ENCODE assay signal across 13 cellular contexts in genomic region chr6:35488517-35488862, GRCh38. TPM values are rescaled to one million over a fixed set of nuclear protein-coding genes. Genes with fewer than 3 reads are reported as not detected.
DNase-seq lines count a peak whose midpoint lies in the region; ATAC-seq, FAIRE-seq and TF ChIP-seq lines count a peak whose summit lies in the region.
"Had no signal": no experiment of that assay in that cellular context is flagged by ENCODE, and none has a peak within 500 bp of the region (broad histone marks: within the 10 kb centered on the region; RNA-seq: fewer than 3 reads in every experiment).

No MANE protein-coding gene starts in this region.

- H3K23me2 ChIP-seq in H1 (ENCODE audit: low read depth, low read length), result peaks cover 8% of the 10 kb centered on the region

- peaks cover 3% of the 10 kb centered on the region for H3K36me3 Mint-ChIP-seq in type B pancreatic cell
- H3K36me3 Mint-ChIP-seq: naive thymus-derived CD8-positive, alpha-beta T cell had no signal

- H3K27ac ChIP-seq in PC-9 (peak overlapping the region; percentile 99), H1 (ENCODE audit: low read depth, low read length) (no peak overlapping the region), neutrophil (peak overlapping the region; percentile 57), pancreas (peak overlapping the region in 2 of 4 donors; percentile 23 to 30)

- H3K4me1 ChIP-seq in PC-9 (replicated peaks; ENCODE audit: insufficient read depth) (peaks cover 80% of the 10 kb centered on the region), H1 (replicated peaks in 1 of 4; ENCODE audit: control insufficient read depth in 3 of 4, insufficient read depth in 4 of 4, low read length in 3 of 4) (peaks cover 34 to 79% (median 66%) of the 10 kb centered on the region in 4 experiments), neutrophil (ENCODE audit: control insufficient read depth in 1 of 2, insufficient read depth in 1 of 2, low read depth in 1 of 2, low read length in 1 of 2) (peaks cover 51 to 53% of the 10 kb centered on the region in 2 experiments), pancreas (peaks cover 0 to 12% (median 0%) of the 10 kb centered on the region in 3 donors)

- H4K91ac ChIP-seq in H1 (replicated peaks; ENCODE audit: insufficient read length, low read length), result no peak overlapping the region

- H3K79me2 ChIP-seq in PC-9 (ENCODE audit: low read depth) (peaks cover 59% of the 10 kb centered on the region), H1 (ENCODE audit: control insufficient read depth in 1 of 2, insufficient read depth in 2 of 2, low read length in 2 of 2) (peaks cover 0 to 27% of the 10 kb centered on the region in 2 experiments; a peak in 2 of 4 replicates)

- peak overlapping the region; percentile 80; the same call in 1 of the 2 replicates for H2AK5ac ChIP-seq in H1 (ENCODE audit: low read depth, low read length)

- H4K8ac ChIP-seq in H1 (ENCODE audit: extremely low read depth, insufficient read depth, low read length), result no peak overlapping the region

- no peak for TF ChIP-seq POLR2A in H1 (IDR thresholded peaks at IDR 0.05; ENCODE audit: control extremely low read depth in 1 of 2, low read depth in 2 of 2, low read length in 2 of 2)

- no peak overlapping the region for H3K4me3 ChIP-seq in PC-9
- peak overlapping the region in 1 of 4 experiments; percentile 9; a peak in 1 of 8 replicates for H3K4me3 ChIP-seq in H1 (ENCODE audit: extremely low read depth in 1 of 4, insufficient read depth in 2 of 4, low read depth in 3 of 4, low read length in 4 of 4)
- H3K4me3 ChIP-seq in neutrophil (ENCODE audit: low read depth in 1 of 2, low read length in 1 of 2), result no peak overlapping the region
- no peak overlapping the region for H3K4me3 ChIP-seq in pancreas

- peak overlapping the region; percentile 55; the same call in 1 of the 2 replicates for H2BK12ac ChIP-seq in H1 (ENCODE audit: low read depth, low read length)

- no peak for TF ChIP-seq EP300 in H1 (IDR thresholded peaks at IDR 0.05; ENCODE audit: borderline replicate concordance in 1 of 2, low read depth in 2 of 2, low read length in 2 of 2)

- DNase-seq in PC-9, result no peak
- no peak for DNase-seq in H1 (ENCODE audit: low read depth in 1 of 2, low spot score in 2 of 2)
- no peak for DNase-seq in type B pancreatic cell (ENCODE audit: extremely low spot score, unreplicated experiment)
- DNase-seq in cerebellar cortex (ENCODE audit: low spot score), result no peak
- no peak for DNase-seq in pancreas
- DNase-seq: activated T-cell treated with anti-CD3 and anti-CD28 coated beads, Interleukin-2, amount 50 U/mL, for 1 hour; naive thymus-derived CD8-positive, alpha-beta T cell; NCI-H2227 treated with DMSO at 0.1 percent for 48 hours; SHP77 treated with DMSO at 0.1 percent for 48 hours; stimulated activated CD4-positive, alpha-beta T cell treated with anti-CD3 and anti-CD28 coated beads, Interleukin-15, amount 100 ng/mL, for 24 hours had no signal

- H3K18ac ChIP-seq in H1 (ENCODE audit: extremely low read depth, low read length), result peak overlapping the region; percentile 9; the same call in 1 of the 2 replicates

- H3K14ac ChIP-seq in H1 (ENCODE audit: insufficient read length), result no peak overlapping the region

- ATAC-seq in GM18861 (IDR thresholded peaks at IDR 0.05; ENCODE audit: unreplicated experiment) (no peak), pancreas (no peak)
- ATAC-seq: naive thymus-derived CD8-positive, alpha-beta T cell had no signal

- H3K4me2 ChIP-seq in PC-9 (peak overlapping the region; percentile 98), H1 (ENCODE audit: insufficient read depth in 1 of 2, low read depth in 2 of 2, low read length in 2 of 2) (peak overlapping the region in 1 of 2 experiments; percentile 9; a peak in 2 of 4 replicates)

- no peaks in the 10 kb centered on the region for H3K9me3 ChIP-seq in PC-9 (ENCODE audit: insufficient read depth, low read depth)
- no peaks in the 10 kb centered on the region for H3K9me3 ChIP-seq in H1 (ENCODE audit: insufficient read depth in 2 of 2, low read depth in 1 of 2, low read length in 1 of 2)
- no peaks in the 10 kb centered on the region for H3K9me3 ChIP-seq in neutrophil
- H3K9me3 ChIP-seq in pancreas, result no peaks in the 10 kb centered on the region

- POLR2A ChIA-PET in PC-9 (lab: Charles Lee; ENCODE audit: unreplicated experiment) (interaction anchor here (0.5 to 0.6 kb wide), 2 partner anchors 102 to 1043 kb away, joined by 3 to 7 read pairs; no protein-coding TSS in a partner anchor), H1 (lab: Charles Lee; ENCODE audit: partially characterized antibody) (interaction anchor here (30.9 to 37.6 kb wide), 2 partner anchors 5 to 11 kb away, joined by 1319 read pairs; partner anchors contain the start of genes RPL10A and TEAD3)

- H3K9me2 ChIP-seq in PC-9 (ENCODE audit: insufficient read depth), result no peaks in the 10 kb centered on the region

- no peak overlapping the region for H3K9ac ChIP-seq in H1 (replicated peaks in 1 of 4; ENCODE audit: extremely low read depth in 1 of 4, low read depth in 3 of 4, low read length in 3 of 4)

- TF ChIP-seq RAD21 in H1 (IDR thresholded peaks at IDR 0.05 in 1 of 2, conservative IDR thresholded peaks at IDR 0.05 in 1 of 2; ENCODE audit: low read depth in 2 of 2, low read length in 2 of 2), result no peak

- H2AFZ ChIP-seq in PC-9, result no peak overlapping the region
- H2AFZ ChIP-seq in H1 (ENCODE audit: low read length), result no peak overlapping the region

- H4K20me1 ChIP-seq in PC-9 (ENCODE audit: insufficient read depth) (peaks cover 14% of the 10 kb centered on the region; the same call in 1 of the 2 replicates), H1 (replicated peaks in 1 of 2; ENCODE audit: control insufficient read depth in 1 of 2, insufficient read depth in 2 of 2, low read length in 2 of 2) (peaks cover 2 to 18% of the 10 kb centered on the region in 2 experiments)

- H3K36me3 ChIP-seq in PC-9 (ENCODE audit: low read depth) (no peaks in the 10 kb centered on the region), H1 (ENCODE audit: control insufficient read depth in 2 of 4, insufficient read depth in 4 of 4, low read length in 3 of 4) (0 out of 8 replicates have a peak, but pooled peaks cover 0 to 5% (median 0%) of the 10 kb centered on the region in 4 experiments), neutrophil (no peaks in the 10 kb centered on the region), pancreas (no peaks in the 10 kb centered on the region)

- TF ChIP-seq CTCF in PC-9 (conservative IDR thresholded peaks at IDR 0.05) (no peak), H1 (IDR thresholded peaks at IDR 0.05; ENCODE audit: control extremely low read depth in 1 of 3, insufficient read depth in 1 of 3, low read depth in 1 of 3, low read length in 3 of 3) (no peak), neutrophil (IDR thresholded peaks at IDR 0.05) (no peak), type B pancreatic cell (conservative IDR thresholded peaks at IDR 0.05) (no peak), pancreas (IDR thresholded peaks at IDR 0.05) (no peak)

- H4K5ac ChIP-seq in H1 (ENCODE audit: insufficient read length, low read depth, low read length), result no peak overlapping the region

- H3K27me3 ChIP-seq in PC-9 (ENCODE audit: insufficient read depth, low read depth) (no peaks in the 10 kb centered on the region), H1 (replicated peaks in 1 of 4; ENCODE audit: control insufficient read depth in 3 of 4, extremely low read depth in 1 of 4, insufficient read depth in 3 of 4, low read length in 3 of 4) (no peaks in the 10 kb centered on the region), neutrophil (peaks cover 36% of the 10 kb centered on the region), pancreas (no peaks in the 10 kb centered on the region)

- peak overlapping the region; percentile 69; the same call in 1 of the 2 replicates for H2BK5ac ChIP-seq in H1 (ENCODE audit: low read depth, low read length)

- WGBS in H1 (ENCODE audit: extremely low coverage in 1 of 2, insufficient coverage in 1 of 2, insufficient read length in 1 of 2, insufficient replicate concordance in 2 of 2, low coverage in 1 of 2, low lambda C conversion rate in 2 of 2, missing lambda C conversion rate in 1 of 2), 2 experiments, result 82% methylated on average over 9 of the region's 9 CpGs; no CpG with 5 or more reads in 1 of the 2 experiments
- WGBS in pancreas, 2 donors, result 84 to 85% methylated on average over 9 of the region's 9 CpGs

- intact Hi-C loops in PC-9 (cut with micrococcal nuclease; ENCODE audit: unreplicated experiment) (no loop called here), pancreas (cut with DNase I) (no loop called here)

- no peak overlapping the region for H3K23ac ChIP-seq in H1 (ENCODE audit: insufficient read length)

- H3K27me3 Mint-ChIP-seq in type B pancreatic cell, result no peaks in the 10 kb centered on the region
- H3K27me3 Mint-ChIP-seq: naive thymus-derived CD8-positive, alpha-beta T cell had no signal

- H3K56ac ChIP-seq in H1 (replicated peaks; ENCODE audit: insufficient read length, low read depth, low read length), result no peak overlapping the region

- H3K4me3 Mint-ChIP-seq in type B pancreatic cell, result peak overlapping the region; percentile 61
- H3K4me3 Mint-ChIP-seq: naive thymus-derived CD8-positive, alpha-beta T cell had no signal

- peak overlapping the region; percentile 99 for H3K27ac Mint-ChIP-seq in type B pancreatic cell

- H2BK120ac ChIP-seq in H1 (replicated peaks; ENCODE audit: low read depth, low read length), result peak overlapping the region; percentile 47

- no peak overlapping the region for H2BK15ac ChIP-seq in H1 (ENCODE audit: low read length)

- peaks cover 42% of the 10 kb centered on the region for H3K4me1 Mint-ChIP-seq in type B pancreatic cell (ENCODE audit: unreplicated experiment)

- H3F3A ChIP-seq in PC-9 (ENCODE audit: insufficient read depth, low read depth), result peaks cover 45% of the 10 kb centered on the region

- CTCF ChIA-PET in PC-9 (lab: Charles Lee) (no interaction called here), H1 (lab: Charles Lee; ENCODE audit: partially characterized antibody) (interaction anchor here (0.7 to 1.2 kb wide), 2 partner anchors 34 to 1911 kb away, joined by 3 to 4 read pairs; no protein-coding TSS in a partner anchor)

- H2BK20ac ChIP-seq in H1 (ENCODE audit: low read length), result 0 out of 2 replicates have a peak overlapping the region, but pooled peaks have one; percentile 5

- FAIRE-seq in H1 (lab: Jason Lieb, UNC) (no peak), pancreas (lab: Jason Lieb, UNC) (no peak)

- H3K4ac ChIP-seq in H1 (replicated peaks; ENCODE audit: insufficient read length, low read depth, low read length), result no peak overlapping the region

- H3K79me1 ChIP-seq in H1 (ENCODE audit: low read depth, low read length), result peaks cover 12% of the 10 kb centered on the region

- no peaks in the 10 kb centered on the region for H3K9me3 Mint-ChIP-seq in type B pancreatic cell
- H3K9me3 Mint-ChIP-seq: naive thymus-derived CD8-positive, alpha-beta T cell had no signal

- BruUV-seq in PC-9 (replicated peaks; lab: Mats Ljungman, UMichigan), result no TSS peak

RNA-seq across cellular contexts. Expression of gene TEAD3, which starts 8.4 kb away (rescaled TPM):
- total RNA-seq in PC-9 (2021) (33.1 and 40.1 TPM in 2 replicates), type B pancreatic cell (ENCODE audit: low replicate concordance) (49.8 and 109 TPM in 2 replicates), pancreas (10 to 100 TPM in 1 of 6 donors, 1 to 10 TPM in 5; 3.0 to 10.0 (median 4.1) TPM)
- total RNA-seq in H1 (2021; fragmentation: NEBNext Ultra II Directional; extraction: Animal tissue kit (Norgen Biotek cat#: 25700)), result 27.0 and 28.7 TPM in 2 replicates
- polyA plus RNA-seq in H1 (2011; rRNA removed) (20.1 and 31.0 TPM in 2 replicates), pancreas (1 to 10 TPM; 8.5 to 9.7 TPM)
- 21.2 TPM for polyA plus RNA-seq in H1 (2011; cell fraction: cytosol; rRNA removed)
- polyA plus RNA-seq in H1 (2011; cell fraction: nucleus; rRNA removed), result 34.8 TPM
- polyA plus RNA-seq in H1 (2012, experiment 1 of 2), result 23.4 to 29.3 TPM (median 26.1 TPM) in 4 replicates
- 22.5 TPM for polyA plus RNA-seq in H1 (2012, experiment 2 of 2)
- polyA plus RNA-seq in H1 (2013, experiment 1 of 2), result 17.6 TPM
- polyA plus RNA-seq in H1 (2013, experiment 2 of 2), result 16.7 TPM
- 8.8 and 12.4 TPM in 2 replicates for polyA minus RNA-seq in H1 (2011; rRNA and poly(A)+ RNA removed)
- polyA minus RNA-seq in H1 (2011; cell fraction: cytosol; rRNA and poly(A)+ RNA removed), result 9.2 TPM
- polyA minus RNA-seq in H1 (2011; cell fraction: nucleus; rRNA and poly(A)+ RNA removed), result 9.6 TPM

RNA-seq across cellular contexts. Expression of gene RPL10A, which starts 20.3 kb away (rescaled TPM):
- total RNA-seq in PC-9 (2021), result 1,335 and 1,742 TPM in 2 replicates
- total RNA-seq in H1 (2021; fragmentation: NEBNext Ultra II Directional; extraction: Animal tissue kit (Norgen Biotek cat#: 25700)), result 1,893 and 1,923 TPM in 2 replicates
- 2,801 and 2,948 TPM in 2 replicates for polyA plus RNA-seq in H1 (2011; rRNA removed)
- 3,231 TPM for polyA plus RNA-seq in H1 (2011; cell fraction: cytosol; rRNA removed)
- polyA plus RNA-seq in H1 (2011; cell fraction: nucleus; rRNA removed), result 2,819 TPM
- 2,565 to 3,012 TPM (median 2,684 TPM) in 4 replicates for polyA plus RNA-seq in H1 (2012, experiment 1 of 2)
- 2,057 TPM for polyA plus RNA-seq in H1 (2012, experiment 2 of 2)
- polyA plus RNA-seq in H1 (2013, experiment 1 of 2), result 2,379 TPM
- 2,280 TPM for polyA plus RNA-seq in H1 (2013, experiment 2 of 2)
- polyA minus RNA-seq in H1 (2011; rRNA and poly(A)+ RNA removed), result 958 and 1,373 TPM in 2 replicates
- polyA minus RNA-seq in H1 (2011; cell fraction: cytosol; rRNA and poly(A)+ RNA removed), result 907 TPM
- polyA minus RNA-seq in H1 (2011; cell fraction: nucleus; rRNA and poly(A)+ RNA removed), result 793 TPM
- total RNA-seq in type B pancreatic cell (ENCODE audit: low replicate concordance), result 1,788 and 1,808 TPM in 2 replicates
- 1,000 to 10,000 TPM in 1 of 6 donors, 100 to 1,000 TPM in 5; 474 to 1,265 (median 898) TPM for total RNA-seq in pancreas
- polyA plus RNA-seq in pancreas, result 1,000 to 10,000 TPM in 1 of 2 donors, 100 to 1,000 TPM in 1; 429 to 1,039 TPM

RNA-seq across cellular contexts. Expression of gene TULP1, which starts 24.2 kb away (rescaled TPM):
- total RNA-seq in PC-9 (2021) (not detected in 2 replicates), type B pancreatic cell (ENCODE audit: low replicate concordance) (0.14 TPM in 1 of 2 replicates, not detected in the other), pancreas (not detected)
- 5.0 and 6.8 TPM in 2 replicates for total RNA-seq in H1 (2021; fragmentation: NEBNext Ultra II Directional; extraction: Animal tissue kit (Norgen Biotek cat#: 25700))
- polyA plus RNA-seq in H1 (2011; rRNA removed) (3.2 and 4.4 TPM in 2 replicates), pancreas (under 1 TPM in 1 of 2 donors, not detected in 1; 0.28 TPM)
- 4.1 TPM for polyA plus RNA-seq in H1 (2011; cell fraction: cytosol; rRNA removed)
- 5.5 TPM for polyA plus RNA-seq in H1 (2011; cell fraction: nucleus; rRNA removed)
- polyA plus RNA-seq in H1 (2012, experiment 1 of 2), result 4.6 to 5.8 TPM (median 5.4 TPM) in 4 replicates
- polyA plus RNA-seq in H1 (2012, experiment 2 of 2), result 8.5 TPM
- 4.2 TPM for polyA plus RNA-seq in H1 (2013, experiment 1 of 2)
- polyA plus RNA-seq in H1 (2013, experiment 2 of 2), result 4.4 TPM
- 0.32 and 2.4 TPM in 2 replicates for polyA minus RNA-seq in H1 (2011; rRNA and poly(A)+ RNA removed)
- 1.9 TPM for polyA minus RNA-seq in H1 (2011; cell fraction: cytosol; rRNA and poly(A)+ RNA removed)
- 4.6 TPM for polyA minus RNA-seq in H1 (2011; cell fraction: nucleus; rRNA and poly(A)+ RNA removed)
- total RNA-seq: M059J; naive thymus-derived CD8-positive, alpha-beta T cell had no signal
- polyA plus RNA-seq: naive thymus-derived CD8-positive, alpha-beta T cell had no signal

RNA-seq across cellular contexts. Expression of gene FANCE, which starts 36.4 kb away (rescaled TPM):
- total RNA-seq in PC-9 (2021) (6.9 and 9.6 TPM in 2 replicates), type B pancreatic cell (ENCODE audit: low replicate concordance) (11.6 and 12.8 TPM in 2 replicates), pancreas (1 to 10 TPM; 2.0 to 4.0 (median 2.7) TPM)
- 16.1 and 16.4 TPM in 2 replicates for total RNA-seq in H1 (2021; fragmentation: NEBNext Ultra II Directional; extraction: Animal tissue kit (Norgen Biotek cat#: 25700))
- polyA plus RNA-seq in H1 (2011; rRNA removed) (17.0 and 19.2 TPM in 2 replicates), pancreas (1 to 10 TPM; 1.7 to 2.1 TPM)
- 19.6 TPM for polyA plus RNA-seq in H1 (2011; cell fraction: cytosol; rRNA removed)
- 21.5 TPM for polyA plus RNA-seq in H1 (2011; cell fraction: nucleus; rRNA removed)
- polyA plus RNA-seq in H1 (2012, experiment 1 of 2), result 11.7 to 17.9 TPM (median 16.0 TPM) in 4 replicates
- polyA plus RNA-seq in H1 (2012, experiment 2 of 2), result 22.8 TPM
- polyA plus RNA-seq in H1 (2013, experiment 1 of 2), result 8.4 TPM
- 8.7 TPM for polyA plus RNA-seq in H1 (2013, experiment 2 of 2)
- 17.3 and 24.8 TPM in 2 replicates for polyA minus RNA-seq in H1 (2011; rRNA and poly(A)+ RNA removed)
- 15.8 TPM for polyA minus RNA-seq in H1 (2011; cell fraction: cytosol; rRNA and poly(A)+ RNA removed)
- 8.3 TPM for polyA minus RNA-seq in H1 (2011; cell fraction: nucleus; rRNA and poly(A)+ RNA removed)
